Comparison of ENCODE assay signal across 8 cellular contexts in genomic region chr12:113271853-113272561, GRCh38. TPM values are rescaled to one million over a fixed set of nuclear protein-coding genes. Genes with fewer than 3 reads are reported as not detected.
DNase-seq lines count a peak whose midpoint lies in the region; ATAC-seq and TF ChIP-seq lines count a peak whose summit lies in the region.

No MANE protein-coding gene starts in this region.

- H3K27me3 ChIP-seq in rectal smooth muscle tissue (ENCODE audit: control insufficient read depth, insufficient read depth, low read length), result no peaks in the 10 kb centered on the region

- TF ChIP-seq CTCF in GM13976 (IDR thresholded peaks at IDR 0.05; ENCODE audit: borderline replicate concordance, control extremely low read depth, extremely low read depth, insufficient read depth, missing control alignments), result no peak

- in situ Hi-C loops in GM13976 (cut with MboI; ENCODE audit: low sequenced_read_pairs, unreplicated experiment), result no loop called here

- H3K27ac ChIP-seq in rectal smooth muscle tissue (ENCODE audit: low read depth, low read length), result peak overlapping the region; percentile 34

- ATAC-seq in Right ventricle myocardium inferior (peak; percentile 92), GM21367 (IDR thresholded peaks at IDR 0.05; ENCODE audit: unreplicated experiment) (no peak), GM18517 (IDR thresholded peaks at IDR 0.05; ENCODE audit: unreplicated experiment) (no peak), HG02973 (IDR thresholded peaks at IDR 0.05; ENCODE audit: unreplicated experiment) (no peak)

- H3K9ac ChIP-seq in rectal smooth muscle tissue (ENCODE audit: low read length), result no peak overlapping the region

- no peaks in the 10 kb centered on the region for H3K4me1 ChIP-seq in rectal smooth muscle tissue (ENCODE audit: control insufficient read depth, insufficient read depth, low read length)

- peaks cover 31% of the 10 kb centered on the region for H3K36me3 ChIP-seq in rectal smooth muscle tissue (ENCODE audit: control insufficient read depth, insufficient read depth, low read length)

- intact Hi-C loops in Right ventricle myocardium inferior (cut with DNase I), result loop anchor here (5.0 kb wide), 1 partner anchor 50 kb away; the partner anchor contains the start of gene TPCN1

- DNase-seq in GM13976 (ENCODE audit: low spot score) (peak; percentile 74), Right ventricle myocardium inferior (ENCODE audit: missing footprints) (peak; percentile 87), DMS153 (lab: John Stamatoyannopoulos, UW) (no peak)
- DNase-seq in activated T-cell treated with anti-CD3 and anti-CD28 coated beads, Interleukin-2, amount 50 U/mL, for 48 hours, result peak; percentile 52 to 62

- H3K4me3 ChIP-seq in rectal smooth muscle tissue (ENCODE audit: low read length), result no peak overlapping the region

RNA-seq across cellular contexts. Expression of gene TPCN1, which starts 50.7 kb away (rescaled TPM):
- 120 TPM for total RNA-seq in Right ventricle myocardium inferior
